Comparison of ENCODE assay signal across 21 cellular contexts in genomic region chr20:9032758-9033157, GRCh38. TPM values are rescaled to one million over a fixed set of nuclear protein-coding genes. Genes with fewer than 3 reads are reported as not detected.
A peak's percentile ranks its signal among the peaks of the same experiment; 100 is the strongest.
DNase-seq lines count a peak whose midpoint lies in the region; ATAC-seq and TF ChIP-seq lines count a peak whose summit lies in the region.
"Had no signal": no experiment of that assay in that cellular context is flagged by ENCODE, and none has a peak within 500 bp of the region (broad histone marks: within the 10 kb centered on the region; RNA-seq: fewer than 3 reads in every experiment).

No MANE protein-coding gene starts in this region.

- WGBS in suprapubic skin = 96% methylated on average over 4 of the region's 4 CpGs

- no peaks in the 10 kb centered on the region for H3K27me3 Mint-ChIP-seq in HFFc6 (ENCODE audit: insufficient read depth)
- H3K27me3 Mint-ChIP-seq: B cell had no signal

- H3K4me1 Mint-ChIP-seq in HFFc6 (ENCODE audit: low read depth) = peaks cover 71% of the 10 kb centered on the region
- H3K4me1 Mint-ChIP-seq: B cell, CD14-positive monocyte had no signal

- no peak for TF ChIP-seq EP300 in suprapubic skin (IDR thresholded peaks at IDR 0.05)

- H3K36me3 ChIP-seq in tibial artery (no peaks in the 10 kb centered on the region), suprapubic skin (no peaks in the 10 kb centered on the region)
- H3K36me3 ChIP-seq: MG63, SJSA1 had no signal

- ATAC-seq in GM18861 (IDR thresholded peaks at IDR 0.05; ENCODE audit: unreplicated experiment) = no peak
- ATAC-seq: K562, Right ventricle myocardium inferior had no signal

- peaks cover 27% of the 10 kb centered on the region for H3K36me3 Mint-ChIP-seq in HFFc6 (ENCODE audit: low read depth)
- H3K36me3 Mint-ChIP-seq: CD14-positive monocyte had no signal

- no peak for TF ChIP-seq POLR2A in suprapubic skin (IDR thresholded peaks at IDR 0.05)

- H3K9me3 Mint-ChIP-seq in HFFc6 = no peaks in the 10 kb centered on the region
- H3K9me3 Mint-ChIP-seq: H9 had no signal

- intact Hi-C loops in tibial artery (cut with DNase I; ENCODE audit: low total_unique reads) = no loop called here

- peaks cover 0 to 47% (median 8%) of the 10 kb centered on the region in 4 donors for H3K4me1 ChIP-seq in tibial artery
- H3K4me1 ChIP-seq in suprapubic skin = no peaks in the 10 kb centered on the region

- no peak overlapping the region for H3K4me3 ChIP-seq in tibial artery
- H3K4me3 ChIP-seq in suprapubic skin = no peak overlapping the region
- H3K4me3 ChIP-seq: K562, MG63, SJSA1 had no signal

- DNase-seq in AG08396 (ENCODE audit: low spot score) (peak; percentile 19), HFFc6 (peak; percentile 42), fibroblast of gingiva (ENCODE audit: low read depth) (peak; percentile 12), tibial artery (no peak), suprapubic skin (ENCODE audit: low spot score in 2 of 2) (no peak), middle frontal gyrus (ENCODE audit: extremely low spot score, low spot score) (no peak)
- DNase-seq: H9, MG63, NCI-H1417, NCI-H1694 treated with DMSO at 0.1 percent for 48 hours, NCI-H2081 treated with DMSO at 0.1 percent for 48 hours, NCI-H2171 treated with DMSO at 0.1 percent for 48 hours, NCI-H446, NCI-H526, OCI-M1 had no signal

- peak overlapping the region; percentile 75 for H3K27ac Mint-ChIP-seq in HFFc6
- H3K27ac Mint-ChIP-seq: B cell, CD14-positive monocyte, H9 had no signal

- H3K27me3 ChIP-seq in tibial artery = no peaks in the 10 kb centered on the region
- no peaks in the 10 kb centered on the region for H3K27me3 ChIP-seq in suprapubic skin
- H3K27me3 ChIP-seq: MG63, SJSA1 had no signal

- H3K9me3 ChIP-seq in tibial artery (no peaks in the 10 kb centered on the region), suprapubic skin (no peaks in the 10 kb centered on the region)
- H3K9me3 ChIP-seq: SJSA1 had no signal

- no peak overlapping the region; the same call in 1 of the 2 replicates for H3K4me3 Mint-ChIP-seq in HFFc6
- H3K4me3 Mint-ChIP-seq: B cell, CD14-positive monocyte, H9 had no signal

- TF ChIP-seq CTCF in HFFc6 (IDR thresholded peaks at IDR 0.05) (no peak), tibial artery (IDR thresholded peaks at IDR 0.05) (no peak), suprapubic skin (IDR thresholded peaks at IDR 0.05) (no peak)

- H3K27ac ChIP-seq in tibial artery (peak overlapping the region; percentile 45 to 71), suprapubic skin (no peak overlapping the region)
- H3K27ac ChIP-seq: SJSA1 had no signal

RNA-seq across cellular contexts. Expression of gene PLCB4, which starts 36.1 kb away (rescaled TPM):
- 10 to 100 TPM; 71.8 to 95.7 (median 79.1) TPM for total RNA-seq in HFFc6 (2021; fragmentation: NEBNext Ultra II Directional; extraction: Animal tissue kit (Norgen Biotek cat#: 25700))
- 10 to 100 TPM in 2 of 4 donors, 1 to 10 TPM in 2; 6.3 to 24.5 (median 10.4) TPM for total RNA-seq in suprapubic skin
- total RNA-seq: B cell had no signal

Comparison
In these comparisons a context has a peak if more than half of its experiments do, and no peak if none do; other contexts are left out.
1. DNase-seq: peak in AG08396 (single experiment), HFFc6 (single experiment) and fibroblast of gingiva (single experiment); none in tibial artery (0 of 2), suprapubic skin (0 of 2) and middle frontal gyrus (single experiment).